23 cellular contexts compared by ENCODE assay signal in the genomic region with DNA sequence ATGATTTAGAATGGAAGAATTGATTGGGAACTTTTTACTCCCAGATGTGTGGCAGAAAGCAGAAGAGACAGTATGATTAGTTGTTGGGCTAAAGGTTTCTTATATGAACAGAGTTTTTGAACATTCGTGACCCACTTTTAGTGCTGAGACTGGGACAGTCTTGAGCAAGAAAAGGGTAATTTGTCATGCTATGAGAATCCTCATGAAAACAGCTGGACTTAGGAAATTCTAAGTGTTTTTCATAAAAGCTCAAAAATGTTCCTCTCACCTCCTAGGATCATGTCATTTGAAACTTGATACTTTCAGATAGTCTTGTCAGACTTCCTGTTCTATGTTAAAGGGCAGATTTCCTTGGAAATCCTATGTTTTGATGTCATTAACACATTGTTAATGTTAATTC.
"Had no signal": no experiment of that assay in that cellular context is flagged by ENCODE, and none has a peak within 500 bp of the region (broad histone marks: within the 10 kb centered on the region; RNA-seq: fewer than 3 reads in every experiment).

No MANE protein-coding gene starts in this region.

- H3K9ac ChIP-seq: KMS-11 had no signal

- H3K36me3 ChIP-seq: MG63 had no signal

- H3K9me3 ChIP-seq: MG63 had no signal

- H3K4me2 ChIP-seq: KMS-11 had no signal

- H3K27me3 ChIP-seq: MG63 had no signal

- DNase-seq: activated CD4-positive, alpha-beta memory T cell treated with anti-CD3 and anti-CD28 coated beads for 36 hours; activated CD4-positive, alpha-beta T cell treated with anti-CD3 and anti-CD28 coated beads, Interleukin-2, amount 10 ng/mL, durations not matched to agents 7 days and 5 days; activated CD4-positive, CD25-positive, alpha-beta regulatory T cell; activated gamma-delta T cell; activated naive CD4-positive, alpha-beta T cell treated with anti-CD3 and anti-CD28 coated beads for 36 hours; activated T-cell treated with anti-CD3 and anti-CD28 coated beads for 4 hours; activated T-cell treated with anti-CD3 and anti-CD28 coated beads, Interleukin-2, amount 50 U/mL, for 48 hours; anterior cingulate cortex; MG63; NCI-H1105; NCI-H1436; NCI-H1694 treated with DMSO at 0.1 percent for 48 hours; NCI-H2029 treated with DMSO at 0.1 percent for 48 hours; NCI-H345; NCI-H510A treated with DMSO at 0.1 percent for 48 hours; NCI-H69; NK-92 treated with Interleukin-12 subunit alpha and Interleukin-12 subunit beta, amount 100 ng/mL, for 24 hours; OCI-M1; RPMI8226; T-cell had no signal

- H3K4me3 ChIP-seq: MG63, SK-N-MC had no signal

- H3K27ac ChIP-seq: KMS-11, SK-N-MC, VCaP had no signal
